Comparison of ENCODE assay signal across 8 cellular contexts in genomic region chr9:110048473-110048975, GRCh38.
A peak's percentile ranks its signal among the peaks of the same experiment; 100 is the strongest.
DNase-seq lines count a peak whose midpoint lies in the region; ATAC-seq and TF ChIP-seq lines count a peak whose summit lies in the region.

No MANE protein-coding gene starts in this region.

- H3K27ac ChIP-seq in RWPE2 (ENCODE audit: poor library complexity, severe bottlenecking) = peak overlapping the region; percentile 94
- peak overlapping the region; percentile 93 for H3K27ac ChIP-seq in osteoblast (ENCODE audit: low read depth, low read length)
- peak overlapping the region; percentile 70 to 79 for H3K27ac ChIP-seq in tibial artery

- H3K36me3 ChIP-seq in RWPE2 (ENCODE audit: low read depth) (peaks cover 22% of the 10 kb centered on the region), osteoblast (ENCODE audit: insufficient read depth, low read length) (no peaks in the 10 kb centered on the region), tibial artery (no peaks in the 10 kb centered on the region)

- peak overlapping the region; percentile 87 for H3K4me2 ChIP-seq in osteoblast (ENCODE audit: insufficient read depth, low read length)

- H3K4me1 ChIP-seq in RWPE2 (ENCODE audit: insufficient read depth, poor library complexity, severe bottlenecking) = peaks cover 20% of the 10 kb centered on the region
- peaks cover 31% of the 10 kb centered on the region for H3K4me1 ChIP-seq in osteoblast (ENCODE audit: insufficient read depth, low read length)
- peaks cover 4 to 37% (median 20%) of the 10 kb centered on the region in 4 donors for H3K4me1 ChIP-seq in tibial artery

- DNase-seq in Caki2 (ENCODE audit: low read depth) (peak; percentile 53), GM20000 (ENCODE audit: low spot score) (peak; percentile 95), HPDE6-E6E7 (ENCODE audit: extremely low spot score) (peak; percentile 38), RWPE2 (ENCODE audit: low spot score) (peak; percentile 80), activated gamma-delta T cell (lab: John Stamatoyannopoulos, UW) (peak; percentile 40), germinal center (ENCODE audit: low spot score) (peak; percentile 91), osteoblast (ENCODE audit: insufficient read length, low spot score, missing footprints) (peak; percentile 93), tibial artery (peak; percentile 80 to 89)

- peaks cover 16% of the 10 kb centered on the region for H4K20me1 ChIP-seq in osteoblast (ENCODE audit: insufficient read depth, low read length)

- peaks cover 53% of the 10 kb centered on the region for H3K79me2 ChIP-seq in osteoblast (ENCODE audit: insufficient read depth, low read length)

- H3K27me3 ChIP-seq in RWPE2 (ENCODE audit: insufficient read depth, poor library complexity, severe bottlenecking) (no peaks in the 10 kb centered on the region), osteoblast (ENCODE audit: insufficient read depth, low read length) (no peaks in the 10 kb centered on the region), tibial artery (no peaks in the 10 kb centered on the region)

- ATAC-seq in RWPE2 (ENCODE audit: low read depth) = peak; percentile 73

- intact Hi-C loops in tibial artery (cut with DNase I; ENCODE audit: low total_unique reads) = loop anchor here (10.0 kb wide), 1 partner anchor 86 kb away; no protein-coding TSS in a partner anchor

- in situ Hi-C loops in Caki2 (cut with HindIII; ENCODE audit: low pct_unique_long_range_greater_than_20kb, low sequenced_read_pairs) = no loop called here

- H3K9me3 ChIP-seq in RWPE2 (ENCODE audit: severe bottlenecking) (no peaks in the 10 kb centered on the region), osteoblast (ENCODE audit: low read depth, low read length) (no peaks in the 10 kb centered on the region), tibial artery (no peaks in the 10 kb centered on the region)

- H2AFZ ChIP-seq in osteoblast (ENCODE audit: low read length) = peak overlapping the region; percentile 81

- TF ChIP-seq CTCF in GM20000 (IDR thresholded peaks at IDR 0.05; ENCODE audit: extremely low read depth, missing control alignments) = no peak
- no peak for TF ChIP-seq CTCF in RWPE2 (IDR thresholded peaks at IDR 0.05; ENCODE audit: poor library complexity, severe bottlenecking)
- no peak for TF ChIP-seq CTCF in osteoblast (IDR thresholded peaks at IDR 0.05; ENCODE audit: extremely low read depth, low read depth, low read length)
- no peak for TF ChIP-seq CTCF in tibial artery (IDR thresholded peaks at IDR 0.05)

- H3K4me3 ChIP-seq in RWPE2 (ENCODE audit: severe bottlenecking) (peak overlapping the region; percentile 92), osteoblast (ENCODE audit: insufficient read depth, low read length) (peak overlapping the region; percentile 92), tibial artery (peak overlapping the region; percentile 79 to 82)

Comparison
In these comparisons a context has a peak if more than half of its experiments do, and no peak if none do; other contexts are left out.
1. Peak in every context shown above with its lines: DNase-seq, ATAC-seq, H3K4me3 ChIP-seq and H3K27ac ChIP-seq.
2. DNase-seq: peak in every context shown above with its lines; median percentile 95 in GM20000; 93 in osteoblast; 91 in germinal center; 84 in tibial artery; 80 in RWPE2; 53 in Caki2; 40 in activated gamma-delta T cell; 38 in HPDE6-E6E7.